In the genomic region with DNA sequence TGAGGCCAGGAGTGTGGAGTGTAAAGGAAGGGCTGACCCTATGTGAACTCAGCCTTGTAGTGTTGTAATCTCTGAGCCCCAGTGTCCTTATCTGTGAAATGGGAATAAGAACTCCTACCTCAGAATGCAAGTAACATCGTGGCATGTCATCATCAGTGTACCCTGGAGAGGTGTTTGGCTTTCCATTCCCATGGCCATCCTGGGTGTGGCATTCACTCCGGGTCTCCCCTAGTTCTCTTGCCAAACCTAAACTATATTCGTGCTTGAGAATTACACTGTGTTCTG, we compare ENCODE assay signal across 1 cellular context.
TF ChIP-seq lines count a peak whose summit lies in the region.

No MANE protein-coding gene starts in this region.

TF ChIP-seq in K562, 482 proteins besides CTCF, POLR2A, EP300 and RAD21 (continued from another document and continues in another):
- TF ChIP-seq, protein P1, sequence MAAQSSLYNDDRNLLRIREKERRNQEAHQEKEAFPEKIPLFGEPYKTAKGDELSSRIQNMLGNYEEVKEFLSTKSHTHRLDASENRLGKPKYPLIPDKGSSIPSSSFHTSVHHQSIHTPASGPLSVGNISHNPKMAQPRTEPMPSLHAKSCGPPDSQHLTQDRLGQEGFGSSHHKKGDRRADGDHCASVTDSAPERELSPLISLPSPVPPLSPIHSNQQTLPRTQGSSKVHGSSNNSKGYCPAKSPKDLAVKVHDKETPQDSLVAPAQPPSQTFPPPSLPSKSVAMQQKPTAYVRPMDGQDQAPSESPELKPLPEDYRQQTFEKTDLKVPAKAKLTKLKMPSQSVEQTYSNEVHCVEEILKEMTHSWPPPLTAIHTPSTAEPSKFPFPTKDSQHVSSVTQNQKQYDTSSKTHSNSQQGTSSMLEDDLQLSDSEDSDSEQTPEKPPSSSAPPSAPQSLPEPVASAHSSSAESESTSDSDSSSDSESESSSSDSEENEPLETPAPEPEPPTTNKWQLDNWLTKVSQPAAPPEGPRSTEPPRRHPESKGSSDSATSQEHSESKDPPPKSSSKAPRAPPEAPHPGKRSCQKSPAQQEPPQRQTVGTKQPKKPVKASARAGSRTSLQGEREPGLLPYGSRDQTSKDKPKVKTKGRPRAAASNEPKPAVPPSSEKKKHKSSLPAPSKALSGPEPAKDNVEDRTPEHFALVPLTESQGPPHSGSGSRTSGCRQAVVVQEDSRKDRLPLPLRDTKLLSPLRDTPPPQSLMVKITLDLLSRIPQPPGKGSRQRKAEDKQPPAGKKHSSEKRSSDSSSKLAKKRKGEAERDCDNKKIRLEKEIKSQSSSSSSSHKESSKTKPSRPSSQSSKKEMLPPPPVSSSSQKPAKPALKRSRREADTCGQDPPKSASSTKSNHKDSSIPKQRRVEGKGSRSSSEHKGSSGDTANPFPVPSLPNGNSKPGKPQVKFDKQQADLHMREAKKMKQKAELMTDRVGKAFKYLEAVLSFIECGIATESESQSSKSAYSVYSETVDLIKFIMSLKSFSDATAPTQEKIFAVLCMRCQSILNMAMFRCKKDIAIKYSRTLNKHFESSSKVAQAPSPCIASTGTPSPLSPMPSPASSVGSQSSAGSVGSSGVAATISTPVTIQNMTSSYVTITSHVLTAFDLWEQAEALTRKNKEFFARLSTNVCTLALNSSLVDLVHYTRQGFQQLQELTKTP (IDR thresholded peaks at IDR 0.05; ENCODE audit: low read depth in 1 of 2, partially characterized antibody in 2 of 2), result no peak
- TF ChIP-seq HCFC1 (IDR thresholded peaks at IDR 0.05; ENCODE audit: low read depth, low read length) (no peak), FOXP1 (CRISPR knock-in tag; IDR thresholded peaks at IDR 0.05) (no peak), SMARCE1 (IDR thresholded peaks at IDR 0.05) (peak; percentile 18; the same call in 1 of the 2 replicates), BCOR (IDR thresholded peaks at IDR 0.05) (peak; percentile 93), ZKSCAN8 (CRISPR knock-in tag; IDR thresholded peaks at IDR 0.05) (no peak), OTX1 (CRISPR knock-in tag; IDR thresholded peaks at IDR 0.05) (no peak), ZBED1 (IDR thresholded peaks at IDR 0.05) (no peak), KAT8 (IDR thresholded peaks at IDR 0.05; ENCODE audit: low read depth) (no peak), ZNF239 (CRISPR knock-in tag; IDR thresholded peaks at IDR 0.05) (no peak), SRSF1 (IDR thresholded peaks at IDR 0.05; ENCODE audit: low read depth, low read length) (no peak), CHCHD3 (CRISPR knock-in tag; IDR thresholded peaks at IDR 0.05) (no peak), ESRRA (IDR thresholded peaks at IDR 0.05; ENCODE audit: borderline replicate concordance, low read depth) (peak; percentile 34; the same call in 1 of the 2 replicates), FOXJ3 (CRISPR knock-in tag; IDR thresholded peaks at IDR 0.05) (no peak), ZNF696 (CRISPR knock-in tag; conservative IDR thresholded peaks at IDR 0.05) (no peak), ZNF76 (CRISPR knock-in tag; IDR thresholded peaks at IDR 0.05; ENCODE audit: borderline replicate concordance) (no peak), KAT7 (CRISPR knock-in tag; IDR thresholded peaks at IDR 0.05; ENCODE audit: borderline replicate concordance) (no peak), CEBPB (tag; IDR thresholded peaks at IDR 0.05) (peak; percentile 97), BMI1 (IDR thresholded peaks at IDR 0.05; ENCODE audit: low read length) (no peak), BDP1 (IDR thresholded peaks at IDR 0.05; ENCODE audit: insufficient read depth, insufficient read length) (no peak), NR2C1 (IDR thresholded peaks at IDR 0.05) (no peak), NR2C1 (tag; IDR thresholded peaks at IDR 0.05) (0 out of 2 replicates have a peak, but pooled peaks have one; percentile 40), ATF7 (IDR thresholded peaks at IDR 0.05) (no peak), RBM22 (IDR thresholded peaks at IDR 0.05; ENCODE audit: low read depth, low read length, poor library complexity, severe bottlenecking) (no peak), HDAC1 (IDR thresholded peaks at IDR 0.05) (0 out of 4 replicates have a peak, but pooled peaks of 1 of the 2 experiments have one; percentile 29), ZNF217 (CRISPR knock-in tag; IDR thresholded peaks at IDR 0.05) (no peak), CC2D1A (IDR thresholded peaks at IDR 0.05) (no peak), MCM5 (IDR thresholded peaks at IDR 0.05; ENCODE audit: low read depth) (no peak), KLF10 (CRISPR knock-in tag; IDR thresholded peaks at IDR 0.05) (no peak), MAZ (CRISPR knock-in tag; conservative IDR thresholded peaks at IDR 0.05 in 1 of 2, IDR thresholded peaks at IDR 0.05 in 1 of 2) (no peak), MTA3 (IDR thresholded peaks at IDR 0.05; ENCODE audit: borderline replicate concordance) (no peak), MED1 (CRISPR knock-in tag; IDR thresholded peaks at IDR 0.05; ENCODE audit: borderline replicate concordance) (no peak), RAD51 (IDR thresholded peaks at IDR 0.05; ENCODE audit: borderline replicate concordance, low read depth) (no peak), SNRNP70 (optimal IDR thresholded peaks at IDR 0.05; ENCODE audit: low read depth, low read length) (no peak), ADNP (tag; IDR thresholded peaks at IDR 0.05) (peak; percentile 73), ZNF699 (CRISPR knock-in tag; IDR thresholded peaks at IDR 0.05; ENCODE audit: insufficient replicate concordance) (no peak)
- TF ChIP-seq, protein P2, sequence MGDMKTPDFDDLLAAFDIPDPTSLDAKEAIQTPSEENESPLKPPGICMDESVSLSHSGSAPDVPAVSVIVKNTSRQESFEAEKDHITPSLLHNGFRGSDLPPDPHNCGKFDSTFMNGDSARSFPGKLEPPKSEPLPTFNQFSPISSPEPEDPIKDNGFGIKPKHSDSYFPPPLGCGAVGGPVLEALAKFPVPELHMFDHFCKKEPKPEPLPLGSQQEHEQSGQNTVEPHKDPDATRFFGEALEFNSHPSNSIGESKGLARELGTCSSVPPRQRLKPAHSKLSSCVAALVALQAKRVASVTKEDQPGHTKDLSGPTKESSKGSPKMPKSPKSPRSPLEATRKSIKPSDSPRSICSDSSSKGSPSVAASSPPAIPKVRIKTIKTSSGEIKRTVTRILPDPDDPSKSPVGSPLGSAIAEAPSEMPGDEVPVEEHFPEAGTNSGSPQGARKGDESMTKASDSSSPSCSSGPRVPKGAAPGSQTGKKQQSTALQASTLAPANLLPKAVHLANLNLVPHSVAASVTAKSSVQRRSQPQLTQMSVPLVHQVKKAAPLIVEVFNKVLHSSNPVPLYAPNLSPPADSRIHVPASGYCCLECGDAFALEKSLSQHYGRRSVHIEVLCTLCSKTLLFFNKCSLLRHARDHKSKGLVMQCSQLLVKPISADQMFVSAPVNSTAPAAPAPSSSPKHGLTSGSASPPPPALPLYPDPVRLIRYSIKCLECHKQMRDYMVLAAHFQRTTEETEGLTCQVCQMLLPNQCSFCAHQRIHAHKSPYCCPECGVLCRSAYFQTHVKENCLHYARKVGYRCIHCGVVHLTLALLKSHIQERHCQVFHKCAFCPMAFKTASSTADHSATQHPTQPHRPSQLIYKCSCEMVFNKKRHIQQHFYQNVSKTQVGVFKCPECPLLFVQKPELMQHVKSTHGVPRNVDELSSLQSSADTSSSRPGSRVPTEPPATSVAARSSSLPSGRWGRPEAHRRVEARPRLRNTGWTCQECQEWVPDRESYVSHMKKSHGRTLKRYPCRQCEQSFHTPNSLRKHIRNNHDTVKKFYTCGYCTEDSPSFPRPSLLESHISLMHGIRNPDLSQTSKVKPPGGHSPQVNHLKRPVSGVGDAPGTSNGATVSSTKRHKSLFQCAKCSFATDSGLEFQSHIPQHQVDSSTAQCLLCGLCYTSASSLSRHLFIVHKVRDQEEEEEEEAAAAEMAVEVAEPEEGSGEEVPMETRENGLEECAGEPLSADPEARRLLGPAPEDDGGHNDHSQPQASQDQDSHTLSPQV (IDR thresholded peaks at IDR 0.05), result no peak
- TF ChIP-seq, protein P3, sequence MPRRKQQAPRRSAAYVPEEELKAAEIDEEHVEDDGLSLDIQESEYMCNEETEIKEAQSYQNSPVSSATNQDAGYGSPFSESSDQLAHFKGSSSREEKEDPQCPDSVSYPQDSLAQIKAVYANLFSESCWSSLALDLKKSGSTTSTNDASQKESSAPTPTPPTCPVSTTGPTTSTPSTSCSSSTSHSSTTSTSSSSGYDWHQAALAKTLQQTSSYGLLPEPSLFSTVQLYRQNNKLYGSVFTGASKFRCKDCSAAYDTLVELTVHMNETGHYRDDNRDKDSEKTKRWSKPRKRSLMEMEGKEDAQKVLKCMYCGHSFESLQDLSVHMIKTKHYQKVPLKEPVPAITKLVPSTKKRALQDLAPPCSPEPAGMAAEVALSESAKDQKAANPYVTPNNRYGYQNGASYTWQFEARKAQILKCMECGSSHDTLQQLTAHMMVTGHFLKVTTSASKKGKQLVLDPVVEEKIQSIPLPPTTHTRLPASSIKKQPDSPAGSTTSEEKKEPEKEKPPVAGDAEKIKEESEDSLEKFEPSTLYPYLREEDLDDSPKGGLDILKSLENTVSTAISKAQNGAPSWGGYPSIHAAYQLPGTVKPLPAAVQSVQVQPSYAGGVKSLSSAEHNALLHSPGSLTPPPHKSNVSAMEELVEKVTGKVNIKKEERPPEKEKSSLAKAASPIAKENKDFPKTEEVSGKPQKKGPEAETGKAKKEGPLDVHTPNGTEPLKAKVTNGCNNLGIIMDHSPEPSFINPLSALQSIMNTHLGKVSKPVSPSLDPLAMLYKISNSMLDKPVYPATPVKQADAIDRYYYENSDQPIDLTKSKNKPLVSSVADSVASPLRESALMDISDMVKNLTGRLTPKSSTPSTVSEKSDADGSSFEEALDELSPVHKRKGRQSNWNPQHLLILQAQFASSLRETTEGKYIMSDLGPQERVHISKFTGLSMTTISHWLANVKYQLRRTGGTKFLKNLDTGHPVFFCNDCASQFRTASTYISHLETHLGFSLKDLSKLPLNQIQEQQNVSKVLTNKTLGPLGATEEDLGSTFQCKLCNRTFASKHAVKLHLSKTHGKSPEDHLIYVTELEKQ (CRISPR knock-in tag; IDR thresholded peaks at IDR 0.05), result no peak
- TF ChIP-seq, protein P4, sequence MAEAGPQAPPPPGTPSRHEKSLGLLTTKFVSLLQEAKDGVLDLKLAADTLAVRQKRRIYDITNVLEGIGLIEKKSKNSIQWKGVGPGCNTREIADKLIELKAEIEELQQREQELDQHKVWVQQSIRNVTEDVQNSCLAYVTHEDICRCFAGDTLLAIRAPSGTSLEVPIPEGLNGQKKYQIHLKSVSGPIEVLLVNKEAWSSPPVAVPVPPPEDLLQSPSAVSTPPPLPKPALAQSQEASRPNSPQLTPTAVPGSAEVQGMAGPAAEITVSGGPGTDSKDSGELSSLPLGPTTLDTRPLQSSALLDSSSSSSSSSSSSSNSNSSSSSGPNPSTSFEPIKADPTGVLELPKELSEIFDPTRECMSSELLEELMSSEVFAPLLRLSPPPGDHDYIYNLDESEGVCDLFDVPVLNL (CRISPR knock-in tag; IDR thresholded peaks at IDR 0.05; ENCODE audit: low read depth), result no peak
- TF ChIP-seq, protein P5, sequence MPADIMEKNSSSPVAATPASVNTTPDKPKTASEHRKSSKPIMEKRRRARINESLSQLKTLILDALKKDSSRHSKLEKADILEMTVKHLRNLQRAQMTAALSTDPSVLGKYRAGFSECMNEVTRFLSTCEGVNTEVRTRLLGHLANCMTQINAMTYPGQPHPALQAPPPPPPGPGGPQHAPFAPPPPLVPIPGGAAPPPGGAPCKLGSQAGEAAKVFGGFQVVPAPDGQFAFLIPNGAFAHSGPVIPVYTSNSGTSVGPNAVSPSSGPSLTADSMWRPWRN (IDR thresholded peaks at IDR 0.05; ENCODE audit: low read depth), result no peak
- TF ChIP-seq, protein P6, sequence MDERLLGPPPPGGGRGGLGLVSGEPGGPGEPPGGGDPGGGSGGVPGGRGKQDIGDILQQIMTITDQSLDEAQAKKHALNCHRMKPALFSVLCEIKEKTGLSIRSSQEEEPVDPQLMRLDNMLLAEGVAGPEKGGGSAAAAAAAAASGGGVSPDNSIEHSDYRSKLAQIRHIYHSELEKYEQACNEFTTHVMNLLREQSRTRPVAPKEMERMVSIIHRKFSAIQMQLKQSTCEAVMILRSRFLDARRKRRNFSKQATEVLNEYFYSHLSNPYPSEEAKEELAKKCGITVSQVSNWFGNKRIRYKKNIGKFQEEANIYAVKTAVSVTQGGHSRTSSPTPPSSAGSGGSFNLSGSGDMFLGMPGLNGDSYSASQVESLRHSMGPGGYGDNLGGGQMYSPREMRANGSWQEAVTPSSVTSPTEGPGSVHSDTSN (CRISPR knock-in tag; IDR thresholded peaks at IDR 0.05; ENCODE audit: low read depth), result no peak
- TF ChIP-seq, protein P6 (tag; conservative IDR thresholded peaks at IDR 0.05; ENCODE audit: low read depth), result no peak
- TF ChIP-seq, protein P7, sequence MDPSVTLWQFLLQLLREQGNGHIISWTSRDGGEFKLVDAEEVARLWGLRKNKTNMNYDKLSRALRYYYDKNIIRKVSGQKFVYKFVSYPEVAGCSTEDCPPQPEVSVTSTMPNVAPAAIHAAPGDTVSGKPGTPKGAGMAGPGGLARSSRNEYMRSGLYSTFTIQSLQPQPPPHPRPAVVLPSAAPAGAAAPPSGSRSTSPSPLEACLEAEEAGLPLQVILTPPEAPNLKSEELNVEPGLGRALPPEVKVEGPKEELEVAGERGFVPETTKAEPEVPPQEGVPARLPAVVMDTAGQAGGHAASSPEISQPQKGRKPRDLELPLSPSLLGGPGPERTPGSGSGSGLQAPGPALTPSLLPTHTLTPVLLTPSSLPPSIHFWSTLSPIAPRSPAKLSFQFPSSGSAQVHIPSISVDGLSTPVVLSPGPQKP (CRISPR knock-in tag; IDR thresholded peaks at IDR 0.05), result no peak
- TF ChIP-seq, protein P8, sequence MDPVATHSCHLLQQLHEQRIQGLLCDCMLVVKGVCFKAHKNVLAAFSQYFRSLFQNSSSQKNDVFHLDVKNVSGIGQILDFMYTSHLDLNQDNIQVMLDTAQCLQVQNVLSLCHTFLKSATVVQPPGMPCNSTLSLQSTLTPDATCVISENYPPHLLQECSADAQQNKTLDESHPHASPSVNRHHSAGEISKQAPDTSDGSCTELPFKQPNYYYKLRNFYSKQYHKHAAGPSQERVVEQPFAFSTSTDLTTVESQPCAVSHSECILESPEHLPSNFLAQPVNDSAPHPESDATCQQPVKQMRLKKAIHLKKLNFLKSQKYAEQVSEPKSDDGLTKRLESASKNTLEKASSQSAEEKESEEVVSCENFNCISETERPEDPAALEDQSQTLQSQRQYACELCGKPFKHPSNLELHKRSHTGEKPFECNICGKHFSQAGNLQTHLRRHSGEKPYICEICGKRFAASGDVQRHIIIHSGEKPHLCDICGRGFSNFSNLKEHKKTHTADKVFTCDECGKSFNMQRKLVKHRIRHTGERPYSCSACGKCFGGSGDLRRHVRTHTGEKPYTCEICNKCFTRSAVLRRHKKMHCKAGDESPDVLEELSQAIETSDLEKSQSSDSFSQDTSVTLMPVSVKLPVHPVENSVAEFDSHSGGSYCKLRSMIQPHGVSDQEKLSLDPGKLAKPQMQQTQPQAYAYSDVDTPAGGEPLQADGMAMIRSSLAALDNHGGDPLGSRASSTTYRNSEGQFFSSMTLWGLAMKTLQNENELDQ (CRISPR knock-in tag; IDR thresholded peaks at IDR 0.05; ENCODE audit: borderline replicate concordance), result no peak
